In genomic region chr20:4060054-4060795, GRCh38 we compare ENCODE assay signal across 10 cellular contexts. TPM values are rescaled to one million over a fixed set of nuclear protein-coding genes. Genes with fewer than 3 reads are reported as not detected.
DNase-seq lines count a peak whose midpoint lies in the region; ATAC-seq and TF ChIP-seq lines count a peak whose summit lies in the region.
"Had no signal": no experiment of that assay in that cellular context is flagged by ENCODE, and none has a peak within 500 bp of the region (broad histone marks: within the 10 kb centered on the region; RNA-seq: fewer than 3 reads in every experiment).

No MANE protein-coding gene starts in this region.

- no peak overlapping the region for H4K8ac ChIP-seq in mesendoderm (ENCODE audit: low read depth, low read length)

- no peak overlapping the region for H3K4ac ChIP-seq in mesendoderm (ENCODE audit: low read depth, low read length)

- no peak for TF ChIP-seq CTCF in C4-2B (conservative IDR thresholded peaks at IDR 0.05)

- H3K23ac ChIP-seq in mesendoderm (ENCODE audit: low read length), result no peak overlapping the region

- no peak overlapping the region for H3K4me2 ChIP-seq in mesendoderm (ENCODE audit: low read length)

- peak; percentile 58 for ATAC-seq in GM21619 (IDR thresholded peaks at IDR 0.05; ENCODE audit: unreplicated experiment)
- ATAC-seq in HG03439 (IDR thresholded peaks at IDR 0.05; ENCODE audit: unreplicated experiment), result no peak
- ATAC-seq: T-cell had no signal

- H4K5ac ChIP-seq in mesendoderm (ENCODE audit: low read length), result no peak overlapping the region

- no CpG with 5 or more reads among the region's 12 CpGs for WGBS in mesendoderm (ENCODE audit: extremely low coverage, insufficient coverage, low lambda C conversion rate)

- H3K56ac ChIP-seq in mesendoderm (ENCODE audit: low read length), result peak overlapping the region; percentile 27

- H2BK5ac ChIP-seq in mesendoderm (ENCODE audit: low read length), result peak overlapping the region; percentile 5

- H3K18ac ChIP-seq in mesendoderm (ENCODE audit: low read length), result no peak overlapping the region

- no peak overlapping the region for H3K4me3 ChIP-seq in mesendoderm (ENCODE audit: low read length)

- H2BK120ac ChIP-seq in mesendoderm (ENCODE audit: low read depth, low read length), result no peak overlapping the region

- H3K27me3 ChIP-seq in mesendoderm (ENCODE audit: insufficient read depth, low read length, poor library complexity), result no peaks in the 10 kb centered on the region

- H3K36me3 ChIP-seq in mesendoderm (ENCODE audit: control insufficient read depth, insufficient read depth, low read length), result no peaks in the 10 kb centered on the region

- no peak overlapping the region for H3K9ac ChIP-seq in mesendoderm (ENCODE audit: low read length)

- DNase-seq in NOMO-1 treated with DMSO at 0.1 percent for 48 hours (lab: John Stamatoyannopoulos, UW; ENCODE audit: unreplicated experiment) (peak; percentile 61), mesendoderm (no peak), SKM-1 treated with dmso at 0.1 percent for 144 hours (lab: John Stamatoyannopoulos, UW; ENCODE audit: unreplicated experiment) (no peak), NCI-H446 treated with DMSO at 0.1 percent for 48 hours (lab: John Stamatoyannopoulos, UW) (no peak)
- no peak for DNase-seq in stimulated activated CD4-positive, alpha-beta T cell treated with anti-CD3 and anti-CD28 coated beads, Interleukin-4, amount 100 ng/mL, for 1 hour
- DNase-seq: T-cell had no signal

- H3K27ac ChIP-seq in C4-2B, result peak overlapping the region; percentile 72
- no peak overlapping the region for H3K27ac ChIP-seq in mesendoderm (ENCODE audit: low read depth, low read length)
- H3K27ac ChIP-seq: epithelial cell of prostate had no signal

- H2BK15ac ChIP-seq in mesendoderm (replicated peaks; ENCODE audit: low read depth), result no peak overlapping the region

- H2AK5ac ChIP-seq in mesendoderm (ENCODE audit: low read length), result no peak overlapping the region

- no peaks in the 10 kb centered on the region for H3K79me2 ChIP-seq in mesendoderm (ENCODE audit: control insufficient read depth, insufficient read depth, low read length)

- H3K4me1 ChIP-seq in mesendoderm (ENCODE audit: control insufficient read depth, low read depth, low read length), result peaks cover 11% of the 10 kb centered on the region

- no peaks in the 10 kb centered on the region for H3K79me1 ChIP-seq in mesendoderm (ENCODE audit: low read length)

RNA-seq across cellular contexts. Expression of gene RNF24, which starts 44.9 kb away (rescaled TPM):
- polyA plus RNA-seq in mesendoderm (2013, experiment 1 of 2), result 13.8 TPM
- polyA plus RNA-seq in mesendoderm (2013, experiment 2 of 2), result 13.2 TPM
